Comparison of ENCODE assay signal across 9 cellular contexts in the genomic region with DNA sequence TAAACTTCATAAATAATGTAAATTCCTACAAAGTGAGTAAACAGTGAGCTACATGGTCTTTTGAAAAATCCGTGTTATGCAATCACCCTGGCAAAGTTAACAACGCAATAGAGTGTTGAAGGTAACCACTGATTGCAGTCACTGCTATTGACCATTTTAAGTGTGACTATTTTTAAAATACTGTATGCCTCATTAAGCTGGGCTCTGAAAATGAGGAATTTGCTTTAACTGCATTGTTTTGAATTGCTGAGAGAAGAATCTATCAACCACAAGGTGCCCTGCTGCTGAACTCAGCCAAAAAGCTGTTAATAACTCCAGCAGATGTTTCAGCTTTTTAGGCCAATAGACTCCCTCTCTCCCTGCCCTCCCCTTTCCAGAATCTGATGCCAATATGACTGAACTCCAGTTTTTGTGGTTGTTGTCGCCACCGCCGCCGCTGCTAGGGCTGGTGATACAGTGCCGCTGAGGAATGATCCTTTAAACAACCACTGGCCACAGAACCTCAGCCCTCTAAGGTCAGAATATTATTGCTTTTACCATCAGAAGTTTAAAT. TPM values are rescaled to one million over a fixed set of nuclear protein-coding genes. Genes with fewer than 3 reads are reported as not detected.
DNase-seq lines count a peak whose midpoint lies in the region; ATAC-seq and TF ChIP-seq lines count a peak whose summit lies in the region.
"Had no signal": no experiment of that assay in that cellular context is flagged by ENCODE, and none has a peak within 500 bp of the region (broad histone marks: within the 10 kb centered on the region; RNA-seq: fewer than 3 reads in every experiment).

No MANE protein-coding gene starts in this region.

- no peaks in the 10 kb centered on the region for H3K36me3 Mint-ChIP-seq in type B pancreatic cell

- peaks cover 35% of the 10 kb centered on the region for H3K4me1 Mint-ChIP-seq in type B pancreatic cell (ENCODE audit: unreplicated experiment)

- in situ Hi-C loops in astrocyte of the cerebellum (cut with HindIII; ENCODE audit: low sequenced_read_pairs) = no loop called here

- H3K27me3 ChIP-seq in MG63 (no peaks in the 10 kb centered on the region), kidney epithelial cell (ENCODE audit: control insufficient read depth, insufficient read depth, low read length) (no peaks in the 10 kb centered on the region)
- H3K27me3 ChIP-seq: vagina had no signal

- no peak for ATAC-seq in GM18519 (IDR thresholded peaks at IDR 0.05; ENCODE audit: low FRiP score, unreplicated experiment)
- ATAC-seq: HCT116 had no signal

- H3K4me3 Mint-ChIP-seq in type B pancreatic cell = peak overlapping the region; percentile 62

- no peaks in the 10 kb centered on the region for H3K36me3 ChIP-seq in MG63
- H3K36me3 ChIP-seq in kidney epithelial cell (ENCODE audit: control insufficient read depth, insufficient read depth, low read length) = no peaks in the 10 kb centered on the region
- H3K36me3 ChIP-seq: vagina had no signal

- H3K9me3 Mint-ChIP-seq in type B pancreatic cell = no peaks in the 10 kb centered on the region

- TF ChIP-seq CTCF in astrocyte of the cerebellum (IDR thresholded peaks at IDR 0.05; ENCODE audit: low read depth, low read length, missing control alignments) (no peak), kidney epithelial cell (IDR thresholded peaks at IDR 0.05; ENCODE audit: insufficient read depth, low read length, poor library complexity, severe bottlenecking) (no peak), type B pancreatic cell (conservative IDR thresholded peaks at IDR 0.05) (no peak)

- H3K9me3 ChIP-seq in MG63 = no peaks in the 10 kb centered on the region
- H3K9me3 ChIP-seq: vagina had no signal

- H3K4me3 ChIP-seq in MG63 (peak overlapping the region; percentile 14; the same call in 1 of the 2 replicates), astrocyte of the cerebellum (ENCODE audit: low read depth, low read length) (peak overlapping the region; percentile 5), kidney epithelial cell (ENCODE audit: low read depth, low read length) (no peak overlapping the region)
- H3K4me3 ChIP-seq: vagina had no signal

- peak overlapping the region; percentile 61 for H3K27ac Mint-ChIP-seq in type B pancreatic cell

- DNase-seq in MG63 = peak; percentile 68
- peak; percentile 96 for DNase-seq in astrocyte of the cerebellum (ENCODE audit: low read depth)
- peak; percentile 63 for DNase-seq in kidney epithelial cell (ENCODE audit: low read depth)
- DNase-seq in type B pancreatic cell (ENCODE audit: extremely low spot score, unreplicated experiment) = no peak
- DNase-seq in NCI-H1092 (lab: John Stamatoyannopoulos, UW) = no peak
- DNase-seq in NCI-H510A treated with DMSO at 0.1 percent for 48 hours (lab: John Stamatoyannopoulos, UW) = no peak

- no peaks in the 10 kb centered on the region for H3K27me3 Mint-ChIP-seq in type B pancreatic cell

RNA-seq across cellular contexts. Expression of gene SMARCA2, which starts 35.3 kb away (rescaled TPM):
- total RNA-seq in MG63 (2014; rRNA removed; shearing (Covaris generic); ENCODE audit: low replicate concordance) = 15.2 and 75.5 TPM in 2 replicates
- total RNA-seq in kidney epithelial cell = 30.1 and 34.3 TPM in 2 replicates
- total RNA-seq in type B pancreatic cell (ENCODE audit: low replicate concordance) = 131 and 174 TPM in 2 replicates

Comparison
In these comparisons a context has a peak if more than half of its experiments do, and no peak if none do; other contexts are left out.
1. DNase-seq: peak in MG63 (single experiment), astrocyte of the cerebellum (single experiment) and kidney epithelial cell (single experiment); none in type B pancreatic cell (single experiment), NCI-H1092 (single experiment) and NCI-H510A treated with DMSO at 0.1 percent for 48 hours (single experiment).